Comparison of ENCODE assay signal across 8 cellular contexts in the genomic region with DNA sequence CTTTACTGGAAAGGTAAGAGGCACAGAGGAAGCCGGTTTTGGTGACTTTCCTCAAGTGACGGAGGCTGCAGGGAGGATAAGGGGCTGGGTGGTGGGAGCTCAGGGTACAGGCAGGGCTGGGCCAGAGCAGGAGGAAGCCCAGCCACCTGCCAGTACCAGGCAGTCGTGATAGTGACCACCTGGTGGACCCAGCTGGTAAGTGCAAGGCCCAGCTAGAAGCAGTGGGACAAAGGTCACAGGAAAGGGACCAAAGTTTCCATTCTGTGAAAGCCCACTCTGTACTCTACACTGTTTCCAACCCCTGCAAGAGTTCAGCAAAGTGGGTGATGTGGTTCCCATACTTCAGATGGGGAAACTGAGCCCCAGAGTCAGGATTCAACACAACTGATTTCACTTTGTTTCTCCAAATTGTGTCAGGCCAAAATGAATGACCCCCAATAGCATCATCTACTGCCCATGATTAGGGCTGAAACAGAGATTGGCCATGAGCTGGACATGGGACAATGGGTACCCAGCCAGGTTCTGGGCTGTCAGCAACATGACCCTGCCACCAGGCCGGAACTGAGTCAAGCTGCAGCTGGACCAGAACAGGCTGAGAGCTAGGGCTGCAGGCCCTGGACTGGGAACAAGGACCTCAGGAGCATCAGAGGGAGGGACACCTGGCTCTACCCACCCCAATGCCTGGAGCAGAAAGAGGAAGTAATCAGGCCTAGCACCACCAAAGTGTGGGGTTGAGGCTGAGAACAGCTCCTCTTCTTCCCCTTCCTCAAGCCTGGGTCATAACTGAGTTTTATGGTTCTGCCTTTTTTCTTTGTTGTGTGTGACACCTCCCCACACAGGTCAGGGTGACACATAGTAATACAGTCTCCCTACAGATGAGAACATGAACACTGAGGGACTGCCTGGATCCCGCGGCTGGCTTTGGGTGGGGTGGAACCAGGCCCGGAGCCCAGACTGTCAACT. TPM values are rescaled to one million over a fixed set of nuclear protein-coding genes. Genes with fewer than 3 reads are reported as not detected.
DNase-seq lines count a peak whose midpoint lies in the region; ATAC-seq and TF ChIP-seq lines count a peak whose summit lies in the region.

No MANE protein-coding gene starts in this region.

- no peak overlapping the region for H4K91ac ChIP-seq in H9 (ENCODE audit: insufficient read length, low read depth, low read length)

- H2BK15ac ChIP-seq in H9 (ENCODE audit: low read depth, low read length): no peak overlapping the region

- H3K27ac Mint-ChIP-seq in H9: no peak overlapping the region; a peak in 1 of 7 replicates

- no peaks in the 10 kb centered on the region for H3K23me2 ChIP-seq in H9 (ENCODE audit: insufficient read length, low read depth, low read length, poor library complexity, severe bottlenecking)

- no peak overlapping the region for H2BK12ac ChIP-seq in H9 (ENCODE audit: insufficient read length, low read depth, low read length)

- no peak overlapping the region for H3K18ac ChIP-seq in H9 (ENCODE audit: insufficient read length, low read depth, low read length)

- H2AK5ac ChIP-seq in H9 (ENCODE audit: insufficient read length, low read length): no peak overlapping the region

- no peaks in the 10 kb centered on the region for H3K9me3 Mint-ChIP-seq in H9

- H2BK5ac ChIP-seq in H9 (ENCODE audit: insufficient read length, low read length): no peak overlapping the region

- no peaks in the 10 kb centered on the region; the same call in none of the 2 replicates for H3K27me3 Mint-ChIP-seq in H9 (ENCODE audit: low read depth)

- peaks cover 21 to 22% of the 10 kb centered on the region in 2 experiments for H3K4me1 Mint-ChIP-seq in H9

- peak overlapping the region in 10 of 11 experiments; percentile 9 to 60 (median 40); a peak in 17 of 22 replicates for H3K4me2 ChIP-seq in BLaER1 treated with 17β-estradiol and CSF1 and Interleukin-3, amounts not matched to agents 10 nM and 100 nM
- H3K4me2 ChIP-seq in H9 (ENCODE audit: insufficient read depth, insufficient read length, low read length): no peak overlapping the region

- H4K5ac ChIP-seq in H9 (ENCODE audit: insufficient read length, low read depth, low read length): no peak overlapping the region

- H3T11ph ChIP-seq in H9 (ENCODE audit: low read length): no peak overlapping the region

- H3K4me3 ChIP-seq in BLaER1 treated with 17β-estradiol and CSF1 and Interleukin-3, amounts not matched to agents 10 nM and 100 nM: no peak overlapping the region
- no peak overlapping the region for H3K4me3 ChIP-seq in gastroesophageal sphincter

- peak overlapping the region in 1 of 11 experiments; percentile 34; a peak in 1 of 22 replicates for H3K27ac ChIP-seq in BLaER1 treated with 17β-estradiol and CSF1 and Interleukin-3, amounts not matched to agents 10 nM and 100 nM
- H3K27ac ChIP-seq in H9 (ENCODE audit: insufficient read length, low read depth, low read length) (no peak overlapping the region), gastroesophageal sphincter (peak overlapping the region in 1 of 4 donors; percentile 32)

- H3K27me3 ChIP-seq in BLaER1 treated with 17β-estradiol and CSF1 and Interleukin-3, amounts not matched to agents 10 nM and 100 nM: no peaks in the 10 kb centered on the region
- no peaks in the 10 kb centered on the region for H3K27me3 ChIP-seq in H9 (ENCODE audit: insufficient read depth, low read length)
- H3K27me3 ChIP-seq in gastroesophageal sphincter: no peaks in the 10 kb centered on the region

- H3K4me1 ChIP-seq in BLaER1 treated with 17β-estradiol and CSF1 and Interleukin-3, amounts not matched to agents 10 nM and 100 nM: peaks cover 5 to 36% (median 27%) of the 10 kb centered on the region in 10 experiments
- no peaks in the 10 kb centered on the region for H3K4me1 ChIP-seq in H9 (ENCODE audit: insufficient read depth, low read length)
- peaks cover 0 to 18% (median 0%) of the 10 kb centered on the region in 3 donors for H3K4me1 ChIP-seq in gastroesophageal sphincter

- ATAC-seq in gastroesophageal sphincter: peak; percentile 9
- ATAC-seq in GM18511 (IDR thresholded peaks at IDR 0.05; ENCODE audit: unreplicated experiment): no peak
- ATAC-seq in HG03378 (IDR thresholded peaks at IDR 0.05; ENCODE audit: unreplicated experiment): no peak

- H3K9ac ChIP-seq in BLaER1 treated with 17β-estradiol and CSF1 and Interleukin-3, amounts not matched to agents 10 nM and 100 nM: no peak overlapping the region
- H3K9ac ChIP-seq in H9 (ENCODE audit: extremely low read depth, insufficient read length, low read length): no peak overlapping the region

- H2AFZ ChIP-seq in H9 (ENCODE audit: low read length): no peak overlapping the region

- TF ChIP-seq CTCF in H9 (conservative IDR thresholded peaks at IDR 0.05): peak; percentile 77
- TF ChIP-seq CTCF in gastroesophageal sphincter (IDR thresholded peaks at IDR 0.05): peak in 2 of 4 experiments; percentile 21 to 31

- no peak overlapping the region for H3K56ac ChIP-seq in H9 (ENCODE audit: insufficient read length, low read depth, low read length)

- no peak overlapping the region for H2BK120ac ChIP-seq in H9 (ENCODE audit: low read depth, low read length, poor library complexity, severe bottlenecking)

- TF ChIP-seq EP300 in gastroesophageal sphincter (IDR thresholded peaks at IDR 0.05): no peak

- no peak overlapping the region for H4K8ac ChIP-seq in H9 (replicated peaks; ENCODE audit: insufficient read length, low read depth, low read length)

- H3K23ac ChIP-seq in H9 (ENCODE audit: insufficient read length, low read depth, low read length): no peak overlapping the region

- no peak for TF ChIP-seq POLR2A in gastroesophageal sphincter (IDR thresholded peaks at IDR 0.05)

- H2BK20ac ChIP-seq in H9 (ENCODE audit: low read depth, low read length, poor library complexity, severe bottlenecking): no peak overlapping the region

- no peaks in the 10 kb centered on the region for H3K79me2 ChIP-seq in H9 (ENCODE audit: insufficient read depth, low read length)

- no peaks in the 10 kb centered on the region for H3K36me3 Mint-ChIP-seq in H9 (ENCODE audit: insufficient read depth in 1 of 3, low read depth in 3 of 3)

- no peak overlapping the region; the same call in 1 of the 2 replicates for H3K14ac ChIP-seq in H9 (ENCODE audit: insufficient read depth, low read length)

- H3K79me1 ChIP-seq in H9 (ENCODE audit: insufficient read depth, low read depth, low read length, poor library complexity, severe bottlenecking): no peaks in the 10 kb centered on the region

- DNase-seq in H9: peak; percentile 70
- DNase-seq in T-helper 9 cell: peak; percentile 5
- DNase-seq in stimulated activated CD4-positive, alpha-beta T cell treated with anti-CD3 and anti-CD28 coated beads, Interleukin-4, amount 100 ng/mL, for 1 hour: peak; percentile 19
- no peak for DNase-seq in NCI-H69 (lab: John Stamatoyannopoulos, UW)

- no peak overlapping the region for H3K4ac ChIP-seq in H9 (ENCODE audit: low read depth, low read length)

- no peaks in the 10 kb centered on the region for H3K9me3 ChIP-seq in BLaER1 treated with 17β-estradiol and CSF1 and Interleukin-3, amounts not matched to agents 10 nM and 100 nM (replicated peaks in 1 of 11)
- H3K9me3 ChIP-seq in H9 (ENCODE audit: control insufficient read depth, low read depth, low read length): no peaks in the 10 kb centered on the region
- no peaks in the 10 kb centered on the region for H3K9me3 ChIP-seq in gastroesophageal sphincter

- no peaks in the 10 kb centered on the region for H4K20me1 ChIP-seq in BLaER1 treated with 17β-estradiol and CSF1 and Interleukin-3, amounts not matched to agents 10 nM and 100 nM
- no peaks in the 10 kb centered on the region for H4K20me1 ChIP-seq in H9 (ENCODE audit: control insufficient read depth, insufficient read depth, insufficient read length)

- no CpG with 5 or more reads among the region's 7 CpGs for WGBS in H9 (ENCODE audit: extremely low coverage, insufficient read length, low lambda C conversion rate)
- 82 to 100% methylated on average over 3 to 4 of the region's 7 CpGs for WGBS in gastroesophageal sphincter (ENCODE audit: low coverage in 1 of 2), 2 donors

- H3K36me3 ChIP-seq in BLaER1 treated with 17β-estradiol and CSF1 and Interleukin-3, amounts not matched to agents 10 nM and 100 nM: no peaks in the 10 kb centered on the region
- no peaks in the 10 kb centered on the region for H3K36me3 ChIP-seq in gastroesophageal sphincter

- H3K4me3 Mint-ChIP-seq in H9: peak overlapping the region in 1 of 2 experiments; percentile 27; a peak in 1 of 5 replicates

RNA-seq across cellular contexts. Expression of a gene that starts 50.2 kb away (rescaled TPM):
- total RNA-seq in H9 (2021) (0.83 TPM in 2 replicates), gastroesophageal sphincter (10 to 100 TPM in 1 of 4 donors, 1 to 10 TPM in 3; 1.8 to 13.7 (median 8.1) TPM)
